In genomic region chr12:57694459-57695019, GRCh38 we compare ENCODE assay signal across 8 cellular contexts. TPM values are rescaled to one million over a fixed set of nuclear protein-coding genes. Genes with fewer than 3 reads are reported as not detected.
DNase-seq lines count a peak whose midpoint lies in the region; ATAC-seq, FAIRE-seq and TF ChIP-seq lines count a peak whose summit lies in the region.

No MANE protein-coding gene starts in this region.

- peaks cover 12% of the 10 kb centered on the region for H3K79me2 ChIP-seq in GM12878 (ENCODE audit: control insufficient read depth, insufficient read depth, low read length)

- H3K4me1 ChIP-seq in GM12878 (ENCODE audit: control insufficient read depth, insufficient read depth, low read length) (peaks cover 3% of the 10 kb centered on the region; the same call in 1 of the 2 replicates), upper lobe of right lung (peaks cover 14% of the 10 kb centered on the region)

- H4K20me1 ChIP-seq in GM12878 (ENCODE audit: control insufficient read depth, insufficient read depth): no peaks in the 10 kb centered on the region

- 3% methylated on average over 15 of the region's 15 CpGs for WGBS in GM12878 (ENCODE audit: insufficient coverage, insufficient replicate concordance, low lambda C conversion rate, missing lambda C conversion rate)

- FAIRE-seq in HTR-8/SVneo (lab: Jason Lieb, UNC): no peak
- FAIRE-seq in GM12878 (lab: Jason Lieb, UNC): no peak

- H3K36me3 ChIP-seq in GM12878 (ENCODE audit: control insufficient read depth in 2 of 2, insufficient read depth in 2 of 2, low read length in 1 of 2) (peaks cover 2 to 10% of the 10 kb centered on the region in 2 experiments), upper lobe of right lung (peaks cover 39% of the 10 kb centered on the region)

- POLR2A ChIA-PET in GM12878 (lab: Charles Lee): interaction anchor here (0.6 kb wide), 1 partner anchor 12 kb away, joined by 3 read pairs; no protein-coding TSS in a partner anchor

- in situ Hi-C loops in GM12878 (cut with MboI): no loop called here

- peak overlapping the region; percentile 86 for H3K9ac ChIP-seq in GM12878 (ENCODE audit: control insufficient read depth, insufficient read depth, low read length)

- SMC1A ChIA-PET in GM12878 (lab: Charles Lee; ENCODE audit: uncharacterized antibody, unreplicated experiment): interaction anchor here (1.6 kb wide), 1 partner anchor 47 kb away, joined by 3 read pairs; no protein-coding TSS in a partner anchor

- no peak for TF ChIP-seq EP300 in GM12878 (IDR thresholded peaks at IDR 0.05; ENCODE audit: borderline replicate concordance in 1 of 2, control insufficient read depth in 1 of 2, low read depth in 2 of 2, low read length in 2 of 2)

- DNase-seq in DMS53 (lab: John Stamatoyannopoulos, UW) (peak; percentile 75), HTR-8/SVneo (ENCODE audit: insufficient read length, low spot score) (peak; percentile 15), GM12878 (ENCODE audit: low read depth, low spot score) (no peak), upper lobe of right lung (no peak)
- DNase-seq in stimulated activated CD4-positive, alpha-beta T cell treated with anti-CD3 and anti-CD28 coated beads, Interleukin-4, amount 100 ng/mL, for 24 hours: no peak

- intact Hi-C loops in GM12878 (cut with micrococcal nuclease; ENCODE audit: unreplicated experiment): loop anchor here (2.0 to 5.0 kb wide), 2 partner anchors 46 to 102 kb away; partner anchors contain the start of gene PIP4K2C
- intact Hi-C loops in upper lobe of right lung (cut with DNase I): no loop called here

- H3K4me3 ChIP-seq in GM12878: peak overlapping the region; percentile 100
- peak overlapping the region; percentile 89 for H3K4me3 ChIP-seq in upper lobe of right lung

- TF ChIP-seq RAD21 in GM12878 (IDR thresholded peaks at IDR 0.05; ENCODE audit: insufficient read depth, low read depth, low read length): no peak

- no peak for TF ChIP-seq POLR2A in GM12878 (IDR thresholded peaks at IDR 0.05; ENCODE audit: low read depth, low read length)

- H3K27me3 ChIP-seq in GM12878 (replicated peaks in 1 of 2; ENCODE audit: control insufficient read depth in 2 of 2, insufficient read depth in 2 of 2, low read length in 1 of 2) (no peaks in the 10 kb centered on the region), layer of hippocampus (ENCODE audit: control insufficient read depth, insufficient read depth, low read length) (no peaks in the 10 kb centered on the region), upper lobe of right lung (no peaks in the 10 kb centered on the region)

- RAD21 ChIA-PET in GM12878 (lab: Charles Lee; ENCODE audit: unreplicated experiment): interaction anchor here (1.4 to 2.2 kb wide), 3 partner anchors 47 to 236 kb away, joined by 3 to 7 read pairs (median 3); no protein-coding TSS in a partner anchor

- CTCF ChIA-PET in GM12878 (lab: Yijun Ruan, JAX): interaction anchor here (1.0 to 2.8 kb wide), 3 partner anchors 46 to 111 kb away, joined by 3 to 8 read pairs (median 7); no protein-coding TSS in a partner anchor

- peak overlapping the region; percentile 97 for H3K4me2 ChIP-seq in GM12878 (ENCODE audit: control insufficient read depth, insufficient read depth)

- H3K27ac ChIP-seq in GM12878 (ENCODE audit: control insufficient read depth, insufficient read depth): peak overlapping the region; percentile 88
- peak overlapping the region; percentile 50 for H3K27ac ChIP-seq in layer of hippocampus (ENCODE audit: low read depth, low read length)
- peak overlapping the region; percentile 88 for H3K27ac ChIP-seq in upper lobe of right lung

- no peak for TF ChIP-seq CTCF in GM12878 (IDR thresholded peaks at IDR 0.05 in 2 of 3, conservative IDR thresholded peaks at IDR 0.05 in 1 of 3; ENCODE audit: control insufficient read depth in 2 of 3, extremely low read depth in 1 of 3, insufficient read depth in 1 of 3, low read depth in 3 of 3, low read length in 3 of 3)
- no peak for TF ChIP-seq CTCF in upper lobe of right lung (IDR thresholded peaks at IDR 0.05)

- H2AFZ ChIP-seq in GM12878 (ENCODE audit: control insufficient read depth, low read depth, low read length): peak overlapping the region; percentile 97

- BruUV-seq in GM12878 (replicated peaks; lab: Mats Ljungman, UMichigan): TSS peak; percentile 75

- no peaks in the 10 kb centered on the region for H3K9me3 ChIP-seq in GM12878 (replicated peaks; ENCODE audit: control insufficient read depth, insufficient read depth, low read length)
- H3K9me3 ChIP-seq in upper lobe of right lung: no peaks in the 10 kb centered on the region

- ATAC-seq in GM12878 (peak; percentile 3; the same call in 2 of the 3 replicates), upper lobe of right lung (no peak), HG03097 (IDR thresholded peaks at IDR 0.05; ENCODE audit: low FRiP score, unreplicated experiment) (no peak), GM18517 (IDR thresholded peaks at IDR 0.05; ENCODE audit: unreplicated experiment) (no peak)

RNA-seq across cellular contexts. Expression of gene OS9, which starts 0.6 kb away (rescaled TPM):
- total RNA-seq in GM12878 (2013; cell fraction: nucleolus; rRNA removed): 168 and 196 TPM in 2 replicates
- total RNA-seq in GM12878 (2014; rRNA removed) (83.4 and 83.9 TPM in 2 replicates), GM12878 (2014; rRNA removed; fragmentation: Illumina TruSeq; extraction: Trizol) (68.8 and 74.9 TPM in 2 replicates), GM12878 (2021) (87.2 and 101 TPM in 2 replicates), upper lobe of right lung (263 TPM)
- 73.5 TPM for polyA plus RNA-seq in GM12878 (2011; ENCODE audit: low read depth)
- polyA plus RNA-seq in GM12878 (2011; rRNA removed) (85.7 and 106 TPM in 2 replicates), GM12878 (2014; fragmentation: Illumina TruSeq; extraction: Trizol) (58.2 and 82.7 TPM in 2 replicates), GM12878 (2014; fragmentation: Nextera tagmentation; extraction: Ambion mirVana) (1 to 10 TPM; 5.2 to 8.4 TPM), GM12878 (2014; rRNA removed) (78.6 and 79.0 TPM in 2 replicates), GM12878 (2016; fragmentation: Nextera tagmentation; extraction: Ambion mirVana) (10 to 100 TPM; 78.9 to 79.4 TPM)
- 111 and 179 TPM in 2 replicates for polyA plus RNA-seq in GM12878 (2011; cell fraction: cytosol; rRNA removed)
- polyA plus RNA-seq in GM12878 (2011; cell fraction: nucleus; rRNA removed): 320 and 332 TPM in 2 replicates
- 95.5 and 119 TPM in 2 replicates for polyA plus RNA-seq in GM12878 (2012)
- polyA minus RNA-seq in GM12878 (2011; rRNA and poly(A)+ RNA removed): 96.3 and 167 TPM in 2 replicates
- polyA minus RNA-seq in GM12878 (2011; cell fraction: cytosol; rRNA and poly(A)+ RNA removed): 30.5 and 33.5 TPM in 2 replicates
- 51.4 and 63.3 TPM in 2 replicates for polyA minus RNA-seq in GM12878 (2011; cell fraction: nucleus; rRNA and poly(A)+ RNA removed)

RNA-seq across cellular contexts. Expression of gene AGAP2, which starts 44.0 kb away (rescaled TPM):
- 13.0 and 14.1 TPM in 2 replicates for total RNA-seq in GM12878 (2013; cell fraction: nucleolus; rRNA removed)
- 11.1 and 14.1 TPM in 2 replicates for total RNA-seq in GM12878 (2014; rRNA removed)
- 10.2 and 13.9 TPM in 2 replicates for total RNA-seq in GM12878 (2014; rRNA removed; fragmentation: Illumina TruSeq; extraction: Trizol)
- total RNA-seq in GM12878 (2021): 17.9 and 19.8 TPM in 2 replicates
- 6.7 TPM for polyA plus RNA-seq in GM12878 (2011; ENCODE audit: low read depth)
- 11.6 and 13.9 TPM in 2 replicates for polyA plus RNA-seq in GM12878 (2011; rRNA removed)
- polyA plus RNA-seq in GM12878 (2011; cell fraction: cytosol; rRNA removed): 10.5 and 13.7 TPM in 2 replicates
- 28.7 and 34.5 TPM in 2 replicates for polyA plus RNA-seq in GM12878 (2011; cell fraction: nucleus; rRNA removed)
- 9.1 and 10.5 TPM in 2 replicates for polyA plus RNA-seq in GM12878 (2012)
- polyA plus RNA-seq in GM12878 (2014; fragmentation: Illumina TruSeq; extraction: Trizol): 6.8 and 10.6 TPM in 2 replicates
- under 1 TPM; 0.29 to 0.47 TPM for polyA plus RNA-seq in GM12878 (2014; fragmentation: Nextera tagmentation; extraction: Ambion mirVana)
- polyA plus RNA-seq in GM12878 (2014; rRNA removed): 11.3 and 13.6 TPM in 2 replicates
- 1 to 10 TPM; 2.5 to 2.8 TPM for polyA plus RNA-seq in GM12878 (2016; fragmentation: Nextera tagmentation; extraction: Ambion mirVana)
- polyA minus RNA-seq in GM12878 (2011; rRNA and poly(A)+ RNA removed): 9.4 and 16.3 TPM in 2 replicates
- polyA minus RNA-seq in GM12878 (2011; cell fraction: cytosol; rRNA and poly(A)+ RNA removed): 6.4 and 8.3 TPM in 2 replicates
- 8.0 and 19.8 TPM in 2 replicates for polyA minus RNA-seq in GM12878 (2011; cell fraction: nucleus; rRNA and poly(A)+ RNA removed)
- total RNA-seq in upper lobe of right lung: 5.4 TPM

RNA-seq across cellular contexts. Expression of gene TSPAN31, which starts 50.3 kb away (rescaled TPM):
- total RNA-seq in GM12878 (2013; cell fraction: nucleolus; rRNA removed): 28.1 and 28.4 TPM in 2 replicates
- total RNA-seq in GM12878 (2014; rRNA removed): 24.8 and 32.7 TPM in 2 replicates
- 18.8 and 21.7 TPM in 2 replicates for total RNA-seq in GM12878 (2014; rRNA removed; fragmentation: Illumina TruSeq; extraction: Trizol)
- 11.8 and 13.8 TPM in 2 replicates for total RNA-seq in GM12878 (2021)
- 16.0 TPM for polyA plus RNA-seq in GM12878 (2011; ENCODE audit: low read depth)
- polyA plus RNA-seq in GM12878 (2011; rRNA removed): 32.2 and 40.4 TPM in 2 replicates
- 23.1 and 29.6 TPM in 2 replicates for polyA plus RNA-seq in GM12878 (2011; cell fraction: cytosol; rRNA removed)
- polyA plus RNA-seq in GM12878 (2011; cell fraction: nucleus; rRNA removed): 16.6 and 19.0 TPM in 2 replicates
- 27.7 and 28.4 TPM in 2 replicates for polyA plus RNA-seq in GM12878 (2012)
- 24.7 and 27.0 TPM in 2 replicates for polyA plus RNA-seq in GM12878 (2014; fragmentation: Illumina TruSeq; extraction: Trizol)
- 10 to 100 TPM; 23.4 to 25.1 TPM for polyA plus RNA-seq in GM12878 (2014; fragmentation: Nextera tagmentation; extraction: Ambion mirVana)
- 19.0 and 20.8 TPM in 2 replicates for polyA plus RNA-seq in GM12878 (2014; rRNA removed)
- polyA plus RNA-seq in GM12878 (2016; fragmentation: Nextera tagmentation; extraction: Ambion mirVana): 10 to 100 TPM; 27.7 to 30.0 TPM
- polyA minus RNA-seq in GM12878 (2011; rRNA and poly(A)+ RNA removed): 24.3 and 40.1 TPM in 2 replicates
- 8.2 and 9.2 TPM in 2 replicates for polyA minus RNA-seq in GM12878 (2011; cell fraction: cytosol; rRNA and poly(A)+ RNA removed)
- polyA minus RNA-seq in GM12878 (2011; cell fraction: nucleus; rRNA and poly(A)+ RNA removed): 10.5 and 15.4 TPM in 2 replicates
- total RNA-seq in upper lobe of right lung: 39.9 TPM

RNA-seq across cellular contexts. Expression of gene CDK4, which starts 57.6 kb away (rescaled TPM):
- 35.5 and 41.8 TPM in 2 replicates for total RNA-seq in GM12878 (2013; cell fraction: nucleolus; rRNA removed)
- total RNA-seq in GM12878 (2014; rRNA removed) (201 and 202 TPM in 2 replicates), GM12878 (2014; rRNA removed; fragmentation: Illumina TruSeq; extraction: Trizol) (116 and 120 TPM in 2 replicates), GM12878 (2021) (189 TPM in 2 replicates), upper lobe of right lung (77.6 TPM)
- polyA plus RNA-seq in GM12878 (2011; ENCODE audit: low read depth): 74.3 TPM
- polyA plus RNA-seq in GM12878 (2011; rRNA removed) (155 and 251 TPM in 2 replicates), GM12878 (2014; fragmentation: Illumina TruSeq; extraction: Trizol) (213 and 240 TPM in 2 replicates), GM12878 (2014; fragmentation: Nextera tagmentation; extraction: Ambion mirVana) (10 to 100 TPM; 26.1 to 45.7 TPM), GM12878 (2014; rRNA removed) (237 and 311 TPM in 2 replicates), GM12878 (2016; fragmentation: Nextera tagmentation; extraction: Ambion mirVana) (100 to 1,000 TPM; 344 to 385 TPM)
- 241 and 318 TPM in 2 replicates for polyA plus RNA-seq in GM12878 (2011; cell fraction: cytosol; rRNA removed)
- polyA plus RNA-seq in GM12878 (2011; cell fraction: nucleus; rRNA removed): 132 and 140 TPM in 2 replicates
- 98.0 and 98.2 TPM in 2 replicates for polyA plus RNA-seq in GM12878 (2012)
- polyA minus RNA-seq in GM12878 (2011; rRNA and poly(A)+ RNA removed): 134 and 149 TPM in 2 replicates
- 49.7 and 57.6 TPM in 2 replicates for polyA minus RNA-seq in GM12878 (2011; cell fraction: cytosol; rRNA and poly(A)+ RNA removed)
- polyA minus RNA-seq in GM12878 (2011; cell fraction: nucleus; rRNA and poly(A)+ RNA removed): 32.0 and 54.1 TPM in 2 replicates

Comparison
In these comparisons a context has a peak if more than half of its experiments do, and no peak if none do; other contexts are left out.
1. DNase-seq: peak in DMS53 (single experiment) and HTR-8/SVneo (single experiment); none in GM12878 (single experiment), upper lobe of right lung (single experiment) and stimulated activated CD4-positive, alpha-beta T cell treated with anti-CD3 and anti-CD28 coated beads, Interleukin-4, amount 100 ng/mL, for 24 hours (single experiment).
2. Peak in every context shown above with its lines, with median percentiles within 50 percentile points of each other: H3K27ac ChIP-seq.